In the genomic region with DNA sequence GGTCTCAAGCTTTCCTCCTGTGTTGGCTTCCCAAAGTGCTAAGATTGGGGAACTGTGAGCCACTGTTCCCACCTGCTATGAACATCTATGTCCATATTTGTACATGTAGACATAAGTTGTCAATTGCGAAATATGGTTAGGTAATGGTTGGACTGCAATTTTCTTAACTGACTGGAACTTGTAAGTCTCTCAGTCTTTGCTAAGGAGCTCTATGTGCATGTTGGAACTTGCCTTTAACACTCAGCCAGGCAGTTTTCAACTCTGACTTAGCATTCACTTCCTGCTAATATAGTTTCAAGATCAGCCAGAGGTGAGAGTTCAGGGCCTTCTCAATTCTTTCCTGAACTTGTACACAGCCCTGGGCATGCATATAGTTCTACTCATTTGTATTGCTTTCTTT, we compare ENCODE assay signal across 8 cellular contexts. TPM values are rescaled to one million over a fixed set of nuclear protein-coding genes. Genes with fewer than 3 reads are reported as not detected.
DNase-seq lines count a peak whose midpoint lies in the region; ATAC-seq and TF ChIP-seq lines count a peak whose summit lies in the region.

No MANE protein-coding gene starts in this region.

- H3K27me3 Mint-ChIP-seq in GM23338 (ENCODE audit: insufficient read depth, low read depth, poor library complexity): no peaks in the 10 kb centered on the region

- H3K27ac ChIP-seq in GM23338 (ENCODE audit: low read depth): no peak overlapping the region
- H3K27ac ChIP-seq in dorsolateral prefrontal cortex: no peak overlapping the region

- peak overlapping the region; percentile 85; the same call in 1 of the 2 replicates for H2AFZ ChIP-seq in GM23338

- H3K4me2 ChIP-seq in GM23338: no peak overlapping the region

- TF ChIP-seq CTCF in GM06990 (IDR thresholded peaks at IDR 0.05; ENCODE audit: insufficient read depth, low read length, poor library complexity, severe bottlenecking): no peak
- TF ChIP-seq CTCF in GM23338 (conservative IDR thresholded peaks at IDR 0.05; ENCODE audit: low read depth in 2 of 2): no peak
- no peak for TF ChIP-seq CTCF in dorsolateral prefrontal cortex (IDR thresholded peaks at IDR 0.05 in 54 of 56, conservative IDR thresholded peaks at IDR 0.05 in 2 of 56; ENCODE audit: low read depth in 1 of 56, partially characterized antibody in 56 of 56)

- no peak overlapping the region for H3K4me3 ChIP-seq in GM06990 (replicated peaks; ENCODE audit: low read depth, low read length)
- no peak overlapping the region for H3K4me3 ChIP-seq in GM23338
- H3K4me3 ChIP-seq in dorsolateral prefrontal cortex: no peak overlapping the region

- H3K4me1 ChIP-seq in GM23338 (ENCODE audit: insufficient read depth): no peaks in the 10 kb centered on the region

- no peaks in the 10 kb centered on the region for H3K79me2 ChIP-seq in GM23338 (replicated peaks; ENCODE audit: insufficient read depth)

- H3K27me3 ChIP-seq in GM06990 (replicated peaks; ENCODE audit: control insufficient read depth, insufficient read depth, low read length) (no peaks in the 10 kb centered on the region), GM23338 (ENCODE audit: insufficient read depth) (no peaks in the 10 kb centered on the region), dorsolateral prefrontal cortex (no peaks in the 10 kb centered on the region)

- H3K9me2 ChIP-seq in GM23338 (ENCODE audit: insufficient read depth): no peaks in the 10 kb centered on the region

- no peak for ATAC-seq in GM23338

- peaks cover 15% of the 10 kb centered on the region for H3K9me3 Mint-ChIP-seq in GM23338

- H3F3A ChIP-seq in GM23338 (replicated peaks; ENCODE audit: low read depth): no peaks in the 10 kb centered on the region

- H4K20me1 ChIP-seq in GM23338 (replicated peaks; ENCODE audit: insufficient read depth): no peaks in the 10 kb centered on the region

- no peak overlapping the region for H3K4me3 Mint-ChIP-seq in GM23338

- peaks cover 4% of the 10 kb centered on the region; the same call in 1 of the 3 replicates for H3K36me3 Mint-ChIP-seq in GM23338 (ENCODE audit: low read depth)

- H3K27ac Mint-ChIP-seq in GM23338: no peak overlapping the region

- no peaks in the 10 kb centered on the region for H3K36me3 ChIP-seq in GM06990 (ENCODE audit: control insufficient read depth, insufficient read depth, low read length)
- H3K36me3 ChIP-seq in GM23338 (ENCODE audit: insufficient read depth): 0 out of 2 replicates have a peak, but pooled peaks cover 10% of the 10 kb centered on the region

- peaks cover under 1% of the 10 kb centered on the region; the same call in 1 of the 3 replicates for H3K4me1 Mint-ChIP-seq in GM23338

- intact Hi-C loops in dorsolateral prefrontal cortex (cut with DNase I): no loop called here

- DNase-seq in GM06990 (ENCODE audit: extremely low read depth, insufficient read length): peak; percentile 80
- no peak for DNase-seq in GM23338 (ENCODE audit: low spot score)
- DNase-seq in MV-4-11 (lab: John Stamatoyannopoulos, UW): peak; percentile 98
- DNase-seq in glomerular visceral epithelial cell (ENCODE audit: extremely low spot score): peak; percentile 63
- no peak for DNase-seq in ecto neural progenitor cell (ENCODE audit: low spot score)
- no peak for DNase-seq in dorsolateral prefrontal cortex
- no peak for DNase-seq in GF-D8 (lab: John Stamatoyannopoulos, UW)
- DNase-seq in retina: no peak

TF ChIP-seq in GM23338, 12 proteins besides CTCF, POLR2A, EP300 and RAD21 (continues in another document):
- TF ChIP-seq NANOG (IDR thresholded peaks at IDR 0.05; ENCODE audit: borderline replicate concordance) (no peak), ZNF114 (CRISPR knock-in tag; IDR thresholded peaks at IDR 0.05) (no peak), ZNF331 (CRISPR knock-in tag; IDR thresholded peaks at IDR 0.05; ENCODE audit: low read depth) (no peak), EZH2 (IDR thresholded peaks at IDR 0.05; ENCODE audit: low read depth, unreplicated experiment) (no peak), EZH2phosphoT487 (IDR thresholded peaks at IDR 0.05; ENCODE audit: unreplicated experiment) (no peak)
- TF ChIP-seq, protein P1, sequence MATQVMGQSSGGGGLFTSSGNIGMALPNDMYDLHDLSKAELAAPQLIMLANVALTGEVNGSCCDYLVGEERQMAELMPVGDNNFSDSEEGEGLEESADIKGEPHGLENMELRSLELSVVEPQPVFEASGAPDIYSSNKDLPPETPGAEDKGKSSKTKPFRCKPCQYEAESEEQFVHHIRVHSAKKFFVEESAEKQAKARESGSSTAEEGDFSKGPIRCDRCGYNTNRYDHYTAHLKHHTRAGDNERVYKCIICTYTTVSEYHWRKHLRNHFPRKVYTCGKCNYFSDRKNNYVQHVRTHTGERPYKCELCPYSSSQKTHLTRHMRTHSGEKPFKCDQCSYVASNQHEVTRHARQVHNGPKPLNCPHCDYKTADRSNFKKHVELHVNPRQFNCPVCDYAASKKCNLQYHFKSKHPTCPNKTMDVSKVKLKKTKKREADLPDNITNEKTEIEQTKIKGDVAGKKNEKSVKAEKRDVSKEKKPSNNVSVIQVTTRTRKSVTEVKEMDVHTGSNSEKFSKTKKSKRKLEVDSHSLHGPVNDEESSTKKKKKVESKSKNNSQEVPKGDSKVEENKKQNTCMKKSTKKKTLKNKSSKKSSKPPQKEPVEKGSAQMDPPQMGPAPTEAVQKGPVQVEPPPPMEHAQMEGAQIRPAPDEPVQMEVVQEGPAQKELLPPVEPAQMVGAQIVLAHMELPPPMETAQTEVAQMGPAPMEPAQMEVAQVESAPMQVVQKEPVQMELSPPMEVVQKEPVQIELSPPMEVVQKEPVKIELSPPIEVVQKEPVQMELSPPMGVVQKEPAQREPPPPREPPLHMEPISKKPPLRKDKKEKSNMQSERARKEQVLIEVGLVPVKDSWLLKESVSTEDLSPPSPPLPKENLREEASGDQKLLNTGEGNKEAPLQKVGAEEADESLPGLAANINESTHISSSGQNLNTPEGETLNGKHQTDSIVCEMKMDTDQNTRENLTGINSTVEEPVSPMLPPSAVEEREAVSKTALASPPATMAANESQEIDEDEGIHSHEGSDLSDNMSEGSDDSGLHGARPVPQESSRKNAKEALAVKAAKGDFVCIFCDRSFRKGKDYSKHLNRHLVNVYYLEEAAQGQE (IDR thresholded peaks at IDR 0.05; ENCODE audit: unreplicated experiment): no peak
- TF ChIP-seq, protein P2, sequence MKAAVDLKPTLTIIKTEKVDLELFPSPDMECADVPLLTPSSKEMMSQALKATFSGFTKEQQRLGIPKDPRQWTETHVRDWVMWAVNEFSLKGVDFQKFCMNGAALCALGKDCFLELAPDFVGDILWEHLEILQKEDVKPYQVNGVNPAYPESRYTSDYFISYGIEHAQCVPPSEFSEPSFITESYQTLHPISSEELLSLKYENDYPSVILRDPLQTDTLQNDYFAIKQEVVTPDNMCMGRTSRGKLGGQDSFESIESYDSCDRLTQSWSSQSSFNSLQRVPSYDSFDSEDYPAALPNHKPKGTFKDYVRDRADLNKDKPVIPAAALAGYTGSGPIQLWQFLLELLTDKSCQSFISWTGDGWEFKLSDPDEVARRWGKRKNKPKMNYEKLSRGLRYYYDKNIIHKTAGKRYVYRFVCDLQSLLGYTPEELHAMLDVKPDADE (IDR thresholded peaks at IDR 0.05): no peak

RNA-seq across cellular contexts. Expression of a gene that starts 44.5 kb away (rescaled TPM):
- total RNA-seq in GM23338 (2014; rRNA removed; shearing (Covaris generic)): 10.0 and 12.5 TPM in 2 replicates
- polyA plus RNA-seq in GM23338 (2016; fragmentation: Nextera tagmentation; extraction: Ambion mirVana): 25.8 and 41.1 TPM in 2 replicates
- total RNA-seq in dorsolateral prefrontal cortex: 10 to 100 TPM; 21.0 to 52.8 (median 39.1) TPM

Comparison
In these comparisons a context has a peak if more than half of its experiments do, and no peak if none do; other contexts are left out.
1. DNase-seq: peak in GM06990 (single experiment), MV-4-11 (single experiment) and glomerular visceral epithelial cell (single experiment); none in GM23338 (single experiment), ecto neural progenitor cell (single experiment), dorsolateral prefrontal cortex (0 of 10), GF-D8 (single experiment) and retina (single experiment).